19 cellular contexts compared by ENCODE assay signal in the genomic region with DNA sequence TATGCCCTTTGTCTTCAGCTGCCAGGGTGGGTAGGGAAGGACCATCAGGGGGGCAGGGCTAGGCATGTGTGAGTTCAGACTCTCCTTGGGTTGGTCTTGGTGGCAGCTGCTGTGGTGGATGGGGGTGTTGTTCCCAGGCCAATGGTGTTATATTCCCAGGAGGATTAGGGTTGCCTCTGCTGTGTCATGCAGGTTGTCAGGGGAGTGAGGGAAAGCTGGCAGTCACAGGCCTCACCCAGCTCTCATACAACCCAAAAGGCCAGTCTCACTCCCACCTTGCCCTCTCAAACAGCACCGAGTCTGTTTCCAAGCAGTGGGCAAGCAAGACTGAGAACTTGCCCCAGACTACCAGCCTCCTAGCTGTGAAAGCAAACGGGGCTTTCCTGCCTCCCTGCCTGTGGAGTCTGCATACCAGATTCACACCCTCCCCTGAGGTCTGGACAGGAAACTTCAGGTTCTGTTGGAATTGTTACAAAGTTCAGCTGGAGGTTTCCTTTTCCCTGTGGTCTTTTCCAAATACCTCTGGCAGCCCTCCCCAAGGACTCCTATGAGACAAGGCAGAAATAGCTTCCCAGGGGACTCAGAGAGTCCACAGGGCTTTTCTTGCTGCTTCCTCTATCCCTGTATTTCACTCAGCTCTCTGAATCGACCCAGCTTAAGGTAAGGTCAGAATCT. TPM values are rescaled to one million over a fixed set of nuclear protein-coding genes. Genes with fewer than 3 reads are reported as not detected.
DNase-seq lines count a peak whose midpoint lies in the region; ATAC-seq, FAIRE-seq and TF ChIP-seq lines count a peak whose summit lies in the region.
"Had no signal": no experiment of that assay in that cellular context is flagged by ENCODE, and none has a peak within 500 bp of the region (broad histone marks: within the 10 kb centered on the region; RNA-seq: fewer than 3 reads in every experiment).

No MANE protein-coding gene starts in this region.

- DNase-seq in A549 (ENCODE audit: low read depth in 1 of 2, low spot score in 1 of 2) (peak in 1 of 2 experiments; percentile 33), astrocyte of the hippocampus (ENCODE audit: low read depth, low spot score) (peak; percentile 61), left colon (no peak), hypothalamus (lab: John Stamatoyannopoulos, UW) (no peak), cortex of kidney (lab: John Stamatoyannopoulos, UW) (no peak), adrenal gland (no peak), RPMI8226 (no peak)
- DNase-seq: activated CD4-positive, alpha-beta T cell treated with anti-CD3 and anti-CD28 coated beads for 36 hours; H9; IMR-90; NCI-H2029; OCI-M1; stimulated activated CD4-positive, alpha-beta T cell treated with anti-CD3 and anti-CD28 coated beads, Interleukin-1b, Interleukin-23, amount 100 ng/mL, for 48 hours; T-cell had no signal

- no peaks in the 10 kb centered on the region for H3K27me3 ChIP-seq in adrenal gland

- TF ChIP-seq CTCF in A549 (IDR thresholded peaks at IDR 0.05) (no peak), adrenal gland (IDR thresholded peaks at IDR 0.05) (no peak)

- H3K36me3 ChIP-seq in adrenal gland (replicated peaks in 1 of 2) = no peaks in the 10 kb centered on the region

- H3K27ac ChIP-seq in A549 (no peak overlapping the region), adrenal gland (no peak overlapping the region)
- H3K27ac ChIP-seq: parathyroid adenoma had no signal

- 0 out of 3 replicates have a peak, but pooled peaks cover 5% of the 10 kb centered on the region for H3K4me1 ChIP-seq in A549
- H3K4me1 ChIP-seq in adrenal gland (replicated peaks in 1 of 2) = no peaks in the 10 kb centered on the region
- H3K4me1 ChIP-seq: parathyroid adenoma had no signal

- H3K9me3 ChIP-seq in A549 (no peaks in the 10 kb centered on the region; the same call in 2 of the 3 replicates), adrenal gland (replicated peaks in 1 of 3) (no peaks in the 10 kb centered on the region)

- intact Hi-C loops in left colon (cut with DNase I, micrococcal nuclease) (no loop called here), adrenal gland (cut with DNase I) (no loop called here)

- TF ChIP-seq RAD21 in A549 (conservative IDR thresholded peaks at IDR 0.05 in 1 of 2, IDR thresholded peaks at IDR 0.05 in 1 of 2) = no peak

- peak overlapping the region; percentile 29; the same call in 2 of the 3 replicates for H3K4me2 ChIP-seq in A549

- H3K4me3 ChIP-seq in A549 (no peak overlapping the region), adrenal gland (no peak overlapping the region)

- 9% methylated on average over 2 of the region's 3 CpGs for WGBS in A549 (ENCODE audit: missing lambda C conversion rate)
- WGBS in adrenal gland, 4 donors = 39 to 61% (median 49%) methylated on average over 3 of the region's 3 CpGs

- no peak for FAIRE-seq in A549 (lab: Jason Lieb, UNC)
- FAIRE-seq: GM19239 had no signal

- ATAC-seq in A549 (peak; percentile 68 to 84; a peak in 4 of 6 replicates), HG02798 (IDR thresholded peaks at IDR 0.05; ENCODE audit: poor library complexity, unreplicated experiment) (peak; percentile 45), left colon (peak; percentile 56)
- ATAC-seq: activated CD4-positive, alpha-beta T cell treated with anti-CD3 and anti-CD28 coated beads for 36 hours; T-cell had no signal

- TF ChIP-seq POLR2A in A549 (IDR thresholded peaks at IDR 0.05; ENCODE audit: low read length) (no peak), adrenal gland (IDR thresholded peaks at IDR 0.05) (no peak)

- POLR2A ChIA-PET in A549 (lab: Yijun Ruan, JAX) = no interaction called here

- CTCF ChIA-PET in A549 (lab: Yijun Ruan, JAX) = interaction anchor here (0.6 to 3.9 kb wide), 5 partner anchors 11 to 149 kb away, joined by 3 to 19 read pairs (median 6); no protein-coding TSS in a partner anchor

- TF ChIP-seq EP300 in A549 (IDR thresholded peaks at IDR 0.05) = no peak

TF ChIP-seq in A549, 52 proteins besides CTCF, POLR2A, EP300 and RAD21:
- TF ChIP-seq MYC (IDR thresholded peaks at IDR 0.05; ENCODE audit: borderline replicate concordance, low read length) (no peak), ESRRA (IDR thresholded peaks at IDR 0.05; ENCODE audit: borderline replicate concordance, low read length) (no peak), FOSB (CRISPR knock-in tag; IDR thresholded peaks at IDR 0.05) (no peak), TP53 (CRISPR knock-in tag; IDR thresholded peaks at IDR 0.05) (no peak), EHMT2 (IDR thresholded peaks at IDR 0.05; ENCODE audit: low read depth) (no peak), POLR2AphosphoS2 (conservative IDR thresholded peaks at IDR 0.05; ENCODE audit: low read length) (no peak), FOXS1 (CRISPR knock-in tag; IDR thresholded peaks at IDR 0.05) (no peak), CHD4 (IDR thresholded peaks at IDR 0.05; ENCODE audit: borderline replicate concordance) (no peak), HEYL (CRISPR knock-in tag; IDR thresholded peaks at IDR 0.05) (no peak), ZNF302 (CRISPR knock-in tag; IDR thresholded peaks at IDR 0.05) (no peak), HOXA7 (CRISPR knock-in tag; IDR thresholded peaks at IDR 0.05) (no peak), RCOR1 (IDR thresholded peaks at IDR 0.05; ENCODE audit: low read depth, low read length) (no peak), TFCP2L1 (CRISPR knock-in tag; IDR thresholded peaks at IDR 0.05) (no peak), GATA3 (IDR thresholded peaks at IDR 0.05; ENCODE audit: borderline replicate concordance) (no peak), RFX5 (IDR thresholded peaks at IDR 0.05) (no peak), CHD2 (IDR thresholded peaks at IDR 0.05; ENCODE audit: low read length, partially characterized antibody) (no peak), SREBF2 (IDR thresholded peaks at IDR 0.05) (no peak)
- TF ChIP-seq, protein P1, sequence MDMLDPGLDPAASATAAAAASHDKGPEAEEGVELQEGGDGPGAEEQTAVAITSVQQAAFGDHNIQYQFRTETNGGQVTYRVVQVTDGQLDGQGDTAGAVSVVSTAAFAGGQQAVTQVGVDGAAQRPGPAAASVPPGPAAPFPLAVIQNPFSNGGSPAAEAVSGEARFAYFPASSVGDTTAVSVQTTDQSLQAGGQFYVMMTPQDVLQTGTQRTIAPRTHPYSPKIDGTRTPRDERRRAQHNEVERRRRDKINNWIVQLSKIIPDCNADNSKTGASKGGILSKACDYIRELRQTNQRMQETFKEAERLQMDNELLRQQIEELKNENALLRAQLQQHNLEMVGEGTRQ (IDR thresholded peaks at IDR 0.05) = no peak
- TF ChIP-seq, protein P2, sequence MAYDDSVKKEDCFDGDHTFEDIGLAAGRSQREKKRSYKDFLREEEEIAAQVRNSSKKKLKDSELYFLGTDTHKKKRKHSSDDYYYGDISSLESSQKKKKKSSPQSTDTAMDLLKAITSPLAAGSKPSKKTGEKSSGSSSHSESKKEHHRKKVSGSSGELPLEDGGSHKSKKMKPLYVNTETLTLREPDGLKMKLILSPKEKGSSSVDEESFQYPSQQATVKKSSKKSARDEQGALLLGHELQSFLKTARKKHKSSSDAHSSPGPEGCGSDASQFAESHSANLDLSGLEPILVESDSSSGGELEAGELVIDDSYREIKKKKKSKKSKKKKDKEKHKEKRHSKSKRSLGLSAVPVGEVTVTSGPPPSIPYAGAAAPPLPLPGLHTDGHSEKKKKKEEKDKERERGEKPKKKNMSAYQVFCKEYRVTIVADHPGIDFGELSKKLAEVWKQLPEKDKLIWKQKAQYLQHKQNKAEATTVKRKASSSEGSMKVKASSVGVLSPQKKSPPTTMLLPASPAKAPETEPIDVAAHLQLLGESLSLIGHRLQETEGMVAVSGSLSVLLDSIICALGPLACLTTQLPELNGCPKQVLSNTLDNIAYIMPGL (CRISPR knock-in tag; IDR thresholded peaks at IDR 0.05; ENCODE audit: borderline replicate concordance) = no peak
- TF ChIP-seq, protein P3, sequence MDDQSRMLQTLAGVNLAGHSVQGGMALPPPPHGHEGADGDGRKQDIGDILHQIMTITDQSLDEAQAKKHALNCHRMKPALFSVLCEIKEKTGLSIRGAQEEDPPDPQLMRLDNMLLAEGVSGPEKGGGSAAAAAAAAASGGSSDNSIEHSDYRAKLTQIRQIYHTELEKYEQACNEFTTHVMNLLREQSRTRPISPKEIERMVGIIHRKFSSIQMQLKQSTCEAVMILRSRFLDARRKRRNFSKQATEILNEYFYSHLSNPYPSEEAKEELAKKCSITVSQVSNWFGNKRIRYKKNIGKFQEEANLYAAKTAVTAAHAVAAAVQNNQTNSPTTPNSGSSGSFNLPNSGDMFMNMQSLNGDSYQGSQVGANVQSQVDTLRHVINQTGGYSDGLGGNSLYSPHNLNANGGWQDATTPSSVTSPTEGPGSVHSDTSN (IDR thresholded peaks at IDR 0.05) = no peak

RNA-seq across cellular contexts. Expression of a gene that starts 1.4 kb away (rescaled TPM):
- polyA plus RNA-seq in A549 (2011; rRNA removed) (0.16 and 0.30 TPM in 2 replicates), A549 (2017; fragmentation: RNase III; extraction: RNeasy Plus Mini Kit Qiagen cat#74134 plus additional on column Dnase treatment) (0.05 TPM in 1 of 3 replicates, not detected in the others), adrenal gland (not detected)
- 0.05 TPM in 1 of 2 replicates, not detected in the other for polyA plus RNA-seq in A549 (2012; cell fraction: cytosol; rRNA removed)
- not detected in 2 replicates for polyA plus RNA-seq in A549 (2012; cell fraction: nucleus; rRNA removed)
- not detected in 2 replicates for polyA minus RNA-seq in A549 (2011; rRNA and poly(A)+ RNA removed)
- total RNA-seq in left colon (not detected), adrenal gland (not detected)
- total RNA-seq: H9, IMR-90, mesenteric fat pad, T-cell, urinary bladder had no signal
- polyA plus RNA-seq: IMR-90, urinary bladder had no signal
